8 cellular contexts compared by ENCODE assay signal in genomic region chr16:53745126-53745525, GRCh38. TPM values are rescaled to one million over a fixed set of nuclear protein-coding genes. Genes with fewer than 3 reads are reported as not detected.
A peak's percentile ranks its signal among the peaks of the same experiment; 100 is the strongest.
DNase-seq lines count a peak whose midpoint lies in the region; ATAC-seq and TF ChIP-seq lines count a peak whose summit lies in the region.
"Had no signal": no experiment of that assay in that cellular context is flagged by ENCODE, and none has a peak within 500 bp of the region (broad histone marks: within the 10 kb centered on the region; RNA-seq: fewer than 3 reads in every experiment).

No MANE protein-coding gene starts in this region.

- no CpG with 5 or more reads among the region's 3 CpGs for WGBS in IMR-90 (ENCODE audit: extremely low coverage in 2 of 2, insufficient read length in 1 of 2), 2 experiments

- no peak overlapping the region for H3K14ac ChIP-seq in IMR-90 (replicated peaks; ENCODE audit: low read depth, low read length)

- CTCF ChIA-PET in Calu3 (lab: Charles Lee) = interaction anchor here (0.5 to 4.0 kb wide), 8 partner anchors 11 to 1755 kb away, joined by 3 to 70 read pairs (median 4); no protein-coding TSS in a partner anchor
- CTCF ChIA-PET in IMR-90 (lab: Yijun Ruan, JAX) = no interaction called here

- H3K9me1 ChIP-seq in IMR-90 (ENCODE audit: insufficient read depth, low read length) = peaks cover 8% of the 10 kb centered on the region; the same call in 1 of the 2 replicates

- no TSS peak for BruUV-seq in Calu3 (replicated peaks; lab: Mats Ljungman, UMichigan)
- no TSS peak for BruUV-seq in IMR-90 (replicated peaks; lab: Mats Ljungman, UMichigan)

- H3K27ac ChIP-seq in IMR-90 (ENCODE audit: insufficient read depth, low read length) = no peak overlapping the region

- H2BK20ac ChIP-seq in IMR-90 (ENCODE audit: low read depth, low read length) = no peak overlapping the region

- ATAC-seq in IMR-90 (ENCODE audit: low read depth) = peak; percentile 21
- ATAC-seq in omental fat pad (ENCODE audit: low FRiP score) = peak; percentile 93
- no peak for ATAC-seq in GM18858 (IDR thresholded peaks at IDR 0.05; ENCODE audit: unreplicated experiment)
- ATAC-seq in GM21717 (IDR thresholded peaks at IDR 0.05; ENCODE audit: unreplicated experiment) = no peak

- no peak overlapping the region for H4K5ac ChIP-seq in IMR-90 (ENCODE audit: low read depth, low read length)

- H3K4me2 ChIP-seq in IMR-90 (ENCODE audit: low read depth, low read length) = no peak overlapping the region

- H3K36me3 Mint-ChIP-seq in Calu3 (ENCODE audit: insufficient read depth, unreplicated experiment) (peaks cover 13% of the 10 kb centered on the region), chondrocyte (ENCODE audit: low read depth) (peaks cover 3% of the 10 kb centered on the region)

- peaks cover 20 to 47% of the 10 kb centered on the region in 2 experiments for H3K79me1 ChIP-seq in IMR-90 (ENCODE audit: low read depth in 1 of 2, low read length in 2 of 2)

- intact Hi-C loops in Calu3 (cut with micrococcal nuclease; ENCODE audit: unreplicated experiment) (no loop called here), IMR-90 (cut with micrococcal nuclease) (no loop called here)

- DNase-seq in Calu3 (no peak), IMR-90 (no peak), chondrocyte (ENCODE audit: low spot score) (no peak), omental fat pad (ENCODE audit: low spot score) (no peak), inferior parietal cortex (ENCODE audit: extremely low spot score) (no peak)
- DNase-seq: MM.1S had no signal

- H4K91ac ChIP-seq in IMR-90 (ENCODE audit: insufficient read depth, low read depth, low read length) = no peak overlapping the region

- H3K4me1 Mint-ChIP-seq in Calu3 (ENCODE audit: low read depth, unreplicated experiment) = peaks cover 65% of the 10 kb centered on the region
- peaks cover 36% of the 10 kb centered on the region for H3K4me1 Mint-ChIP-seq in chondrocyte (ENCODE audit: low read depth)

- POLR2A ChIA-PET in IMR-90 (lab: Charles Lee; ENCODE audit: unreplicated experiment) = no interaction called here

- no peaks in the 10 kb centered on the region for H3K36me3 ChIP-seq in IMR-90 (ENCODE audit: control insufficient read depth, insufficient read depth, low read length)

- no peak overlapping the region for H3K18ac ChIP-seq in IMR-90 (ENCODE audit: low read depth, low read length)

- no peak for TF ChIP-seq RAD21 in IMR-90 (IDR thresholded peaks at IDR 0.05; ENCODE audit: low read length)

- H3K23ac ChIP-seq in IMR-90 (ENCODE audit: low read depth, low read length) = no peak overlapping the region

- H3K4me1 ChIP-seq in IMR-90 (ENCODE audit: control insufficient read depth, insufficient read depth, low read length) = peaks cover 5% of the 10 kb centered on the region

- H3K4ac ChIP-seq in IMR-90 (ENCODE audit: low read depth, low read length) = no peak overlapping the region

- H3K27me3 ChIP-seq in IMR-90 (ENCODE audit: control insufficient read depth, insufficient read depth, low read length) = no peaks in the 10 kb centered on the region

- H3K27me3 Mint-ChIP-seq in Calu3 (ENCODE audit: unreplicated experiment) (no peaks in the 10 kb centered on the region), chondrocyte (ENCODE audit: low read depth) (no peaks in the 10 kb centered on the region)

- H2BK120ac ChIP-seq in IMR-90 (ENCODE audit: low read depth, low read length) = no peak overlapping the region

- H4K20me1 ChIP-seq in IMR-90 (ENCODE audit: insufficient read depth, low read length) = peaks cover 24% of the 10 kb centered on the region

- in situ Hi-C loops in IMR-90 (cut with MboI; ENCODE audit: low sequenced_read_pairs) = no loop called here

- H3K27ac Mint-ChIP-seq in Calu3 (ENCODE audit: unreplicated experiment) (peak overlapping the region; percentile 90), chondrocyte (ENCODE audit: unreplicated experiment) (peak overlapping the region; percentile 6)

- H2AK5ac ChIP-seq in IMR-90 (ENCODE audit: low read depth, low read length) = no peak overlapping the region

- H3K9ac ChIP-seq in IMR-90 (ENCODE audit: low read depth, low read length) = no peak overlapping the region

- H2AFZ ChIP-seq in IMR-90 (replicated peaks; ENCODE audit: low read length, poor library complexity) = no peak overlapping the region

- H4K8ac ChIP-seq in IMR-90 (ENCODE audit: low read depth in 2 of 2, low read length in 2 of 2) = no peak overlapping the region

- H3K56ac ChIP-seq in IMR-90 (ENCODE audit: extremely low read depth, insufficient read depth, low read length) = no peak overlapping the region

- no peak overlapping the region for H3K4me3 ChIP-seq in IMR-90 (ENCODE audit: insufficient read depth, low read depth, low read length)

- H2AK9ac ChIP-seq in IMR-90 (replicated peaks; ENCODE audit: low read depth, low read length, poor library complexity) = no peak overlapping the region

- H3K9me3 Mint-ChIP-seq in Calu3 (ENCODE audit: low read depth, unreplicated experiment) (peaks cover 6% of the 10 kb centered on the region), chondrocyte (ENCODE audit: low read depth) (peaks cover 9% of the 10 kb centered on the region)

- H3K4me3 Mint-ChIP-seq in Calu3 (ENCODE audit: low read depth, unreplicated experiment) (peak overlapping the region; percentile 52), chondrocyte (ENCODE audit: unreplicated experiment) (no peak overlapping the region)

- no peaks in the 10 kb centered on the region for H3K9me3 ChIP-seq in IMR-90 (ENCODE audit: control insufficient read depth, insufficient read depth, low read length)

- no peak overlapping the region for H2BK15ac ChIP-seq in IMR-90 (ENCODE audit: low read depth, low read length)

- TF ChIP-seq POLR2A in IMR-90 (IDR thresholded peaks at IDR 0.05; ENCODE audit: low read depth, low read length) = no peak

- dilution Hi-C loops in IMR-90 (cut with HindIII; ENCODE audit: low sequenced_read_pairs, unreplicated experiment) = no loop called here

- TF ChIP-seq CTCF in Calu3 (IDR thresholded peaks at IDR 0.05; ENCODE audit: unreplicated experiment) = no peak
- no peak for TF ChIP-seq CTCF in IMR-90 (conservative IDR thresholded peaks at IDR 0.05; ENCODE audit: low read depth, low read length)
- no peak for TF ChIP-seq CTCF in chondrocyte (IDR thresholded peaks at IDR 0.05)
- no peak for TF ChIP-seq CTCF in omental fat pad (IDR thresholded peaks at IDR 0.05)

- no peak overlapping the region for H2BK5ac ChIP-seq in IMR-90 (ENCODE audit: low read depth, low read length, poor library complexity, severe bottlenecking)

TF ChIP-seq in IMR-90, 13 proteins besides CTCF, POLR2A, EP300 and RAD21:
- TF ChIP-seq MAFK (IDR thresholded peaks at IDR 0.05; ENCODE audit: low read depth, low read length) (no peak), CEBPB (IDR thresholded peaks at IDR 0.05; ENCODE audit: low read depth, low read length) (no peak), CHD1 (IDR thresholded peaks at IDR 0.05; ENCODE audit: low read depth, low read length) (no peak), NFE2L2 (IDR thresholded peaks at IDR 0.05; ENCODE audit: low read depth, low read length) (no peak), ELK1 (IDR thresholded peaks at IDR 0.05; ENCODE audit: borderline replicate concordance, low read depth, low read length) (no peak), FOS (IDR thresholded peaks at IDR 0.05; ENCODE audit: low read depth, low read length) (no peak), RFX5 (IDR thresholded peaks at IDR 0.05; ENCODE audit: low read depth, low read length) (no peak), MAZ (IDR thresholded peaks at IDR 0.05; ENCODE audit: borderline replicate concordance, low read depth, low read length) (no peak), SMC3 (IDR thresholded peaks at IDR 0.05; ENCODE audit: low read depth, low read length) (no peak), BHLHE40 (IDR thresholded peaks at IDR 0.05; ENCODE audit: low read depth, low read length) (no peak)

RNA-seq across cellular contexts. Expression of gene FTO, which starts 41.2 kb away (rescaled TPM):
- total RNA-seq in Calu3 (2022) (67.2 and 68.9 TPM in 2 replicates), IMR-90 (2012; rRNA removed) (121 and 132 TPM in 2 replicates), chondrocyte (85.7 to 139 TPM (median 89.4 TPM) in 3 replicates), omental fat pad (10 to 100 TPM; 70.9 to 89.7 (median 86.8) TPM)
- polyA plus RNA-seq in IMR-90 (2012; rRNA removed) = 57.4 and 70.3 TPM in 2 replicates
- polyA plus RNA-seq in IMR-90 (2012; cell fraction: cytosol; rRNA removed) = 23.4 and 33.2 TPM in 2 replicates
- polyA plus RNA-seq in IMR-90 (2012; cell fraction: nucleus; rRNA removed; ENCODE audit: low replicate concordance) = 7.1 and 28.7 TPM in 2 replicates

RNA-seq across cellular contexts. Expression of gene RPGRIP1L, which starts 41.5 kb away (rescaled TPM):
- total RNA-seq in Calu3 (2022) (16.6 and 18.9 TPM in 2 replicates), IMR-90 (2012; rRNA removed) (10.4 and 18.3 TPM in 2 replicates), chondrocyte (10.8 to 20.0 TPM (median 12.5 TPM) in 3 replicates), omental fat pad (1 to 10 TPM; 3.2 to 5.0 (median 4.1) TPM)
- 7.0 and 7.3 TPM in 2 replicates for polyA plus RNA-seq in IMR-90 (2012; rRNA removed)
- polyA plus RNA-seq in IMR-90 (2012; cell fraction: cytosol; rRNA removed) = 1.2 and 1.5 TPM in 2 replicates
- polyA plus RNA-seq in IMR-90 (2012; cell fraction: nucleus; rRNA removed; ENCODE audit: low replicate concordance) = 1.4 and 9.8 TPM in 2 replicates

Comparison
In these comparisons a context has a peak if more than half of its experiments do, and no peak if none do; other contexts are left out.
1. ATAC-seq: peak in IMR-90 (single experiment) and omental fat pad (single experiment); none in GM18858 (single experiment) and GM21717 (single experiment).